ENCODE assay signal across 21 cellular contexts in genomic region chr5:157956271-157956885, GRCh38.
DNase-seq lines count a peak whose midpoint lies in the region; ATAC-seq and TF ChIP-seq lines count a peak whose summit lies in the region.
"Had no signal": no experiment of that assay in that cellular context is flagged by ENCODE, and none has a peak within 500 bp of the region (broad histone marks: within the 10 kb centered on the region; RNA-seq: fewer than 3 reads in every experiment).

No MANE protein-coding gene starts in this region.

- no peaks in the 10 kb centered on the region for H3K9me3 Mint-ChIP-seq in stimulated activated effector memory CD8-positive, alpha-beta T cell treated with anti-CD3 and anti-CD28 coated beads, Interleukin-12 subunit alpha, Interleukin-12 subunit beta, amount 100 ng/mL, for 72 hours
- H3K9me3 Mint-ChIP-seq in mesothelial cell of epicardium: peaks cover 7% of the 10 kb centered on the region
- H3K9me3 Mint-ChIP-seq: activated T-helper 2 cell treated with anti-CD3 and anti-CD28 coated beads, Interferon-gamma antibody, Interleukin-2, Interleukin-4, amounts not matched to agents 10 μg/mL and 5 μg/mL and 100 μg/mL, durations not matched to agents 14 hours and 24 hours and 36 hours; natural killer cell had no signal

- no peak overlapping the region for H3K4me3 Mint-ChIP-seq in stimulated activated effector memory CD8-positive, alpha-beta T cell treated with anti-CD3 and anti-CD28 coated beads, Interleukin-12 subunit alpha, Interleukin-12 subunit beta, amount 100 ng/mL, for 72 hours
- no peak overlapping the region for H3K4me3 Mint-ChIP-seq in mesothelial cell of epicardium
- H3K4me3 Mint-ChIP-seq: natural killer cell, T-helper 17 cell had no signal

- H3K36me3 ChIP-seq in SK-N-SH (replicated peaks in 1 of 2; ENCODE audit: control insufficient read depth in 1 of 2, insufficient read depth in 2 of 2, low read length in 1 of 2): no peaks in the 10 kb centered on the region
- H3K36me3 ChIP-seq: cardiac muscle cell, thyroid gland had no signal

- H3K4me3 ChIP-seq in SK-N-SH (ENCODE audit: low read depth in 2 of 2, low read length in 1 of 2): no peak overlapping the region
- H3K4me3 ChIP-seq: cardiac muscle cell, lung, thyroid gland had no signal

- peaks cover 0 to 6% of the 10 kb centered on the region in 2 experiments; a peak in 2 of 4 replicates for H3K4me1 ChIP-seq in SK-N-SH (ENCODE audit: control insufficient read depth in 1 of 2, insufficient read depth in 2 of 2, low read depth in 1 of 2, low read length in 1 of 2)

- DNase-seq in SK-N-SH (peak; percentile 27), NOMO-1 (lab: John Stamatoyannopoulos, UW; ENCODE audit: unreplicated experiment in 2 of 2) (peak; percentile 36 to 57), foreskin melanocyte (peak; percentile 97), OCI-M2 (lab: John Stamatoyannopoulos, UW; ENCODE audit: unreplicated experiment) (no peak), mesothelial cell of epicardium (ENCODE audit: low spot score in 2 of 2, unreplicated experiment in 2 of 2) (no peak)
- no peak for DNase-seq in stimulated activated effector memory CD8-positive, alpha-beta T cell treated with anti-CD3 and anti-CD28 coated beads, Interleukin-12 subunit alpha, Interleukin-12 subunit beta, amount 100 ng/mL, for 72 hours (ENCODE audit: low spot score in 2 of 2)
- DNase-seq in activated CD8-positive, alpha-beta memory T cell treated with anti-CD3 and anti-CD28 coated beads for 24 hours: no peak
- DNase-seq: DMS79, erythroblast, natural killer cell, NCI-H1417 treated with DMSO at 0.1 percent for 48 hours, NCI-H2227 treated with DMSO at 0.1 percent for 48 hours, SHP77 treated with DMSO at 0.1 percent for 48 hours, small intestine, T-helper 17 cell had no signal

- H3K79me2 ChIP-seq in SK-N-SH (ENCODE audit: insufficient read depth): no peaks in the 10 kb centered on the region

- no peak overlapping the region for H3K27ac ChIP-seq in SK-N-SH (ENCODE audit: low read depth in 2 of 2, low read length in 1 of 2)
- H3K27ac ChIP-seq: C4-2B, cardiac muscle cell, thyroid gland had no signal

- H3K27me3 Mint-ChIP-seq in mesothelial cell of epicardium (ENCODE audit: low read depth): no peaks in the 10 kb centered on the region

- no peaks in the 10 kb centered on the region for H3F3A ChIP-seq in SK-N-SH (replicated peaks; ENCODE audit: insufficient read depth)

- H2AFZ ChIP-seq in SK-N-SH (ENCODE audit: low read depth): no peak overlapping the region

- WGBS in SK-N-SH (ENCODE audit: low lambda C conversion rate): 65% methylated on average over 3 of the region's 3 CpGs

- no peak for TF ChIP-seq RAD21 in SK-N-SH (IDR thresholded peaks at IDR 0.05; ENCODE audit: low read length)

- CTCF ChIA-PET in SK-N-SH (lab: Yijun Ruan, JAX): interaction anchor here (0.6 to 2.4 kb wide), 3 partner anchors 8 to 194 kb away, joined by 3 to 11 read pairs (median 3); no protein-coding TSS in a partner anchor

- H3K36me3 Mint-ChIP-seq in stimulated activated effector memory CD8-positive, alpha-beta T cell treated with anti-CD3 and anti-CD28 coated beads, Interleukin-12 subunit alpha, Interleukin-12 subunit beta, amount 100 ng/mL, for 72 hours: no peaks in the 10 kb centered on the region
- H3K36me3 Mint-ChIP-seq in mesothelial cell of epicardium: no peaks in the 10 kb centered on the region
- H3K36me3 Mint-ChIP-seq: natural killer cell had no signal

- TF ChIP-seq CTCF in SK-N-SH (IDR thresholded peaks at IDR 0.05) (no peak), mesothelial cell of epicardium (IDR thresholded peaks at IDR 0.05; ENCODE audit: unreplicated experiment) (no peak)

- H3K9me3 ChIP-seq in SK-N-SH: no peaks in the 10 kb centered on the region
- H3K9me3 ChIP-seq: thyroid gland had no signal

- POLR2A ChIA-PET in SK-N-SH (lab: Yijun Ruan, JAX): no interaction called here

- H4K20me1 ChIP-seq in SK-N-SH (ENCODE audit: insufficient read depth): no peaks in the 10 kb centered on the region

- TF ChIP-seq EP300 in SK-N-SH (IDR thresholded peaks at IDR 0.05; ENCODE audit: borderline replicate concordance in 1 of 2, low read depth in 1 of 2, low read length in 1 of 2): no peak

- ATAC-seq in SK-N-SH treated with all-trans-retinoic acid at 6 μM for 48 hours: no peak
- ATAC-seq in stimulated activated effector memory CD8-positive, alpha-beta T cell treated with anti-CD3 and anti-CD28 coated beads, Interleukin-12 subunit alpha, Interleukin-12 subunit beta, amount 100 ng/mL, for 72 hours: peak; percentile 85
- ATAC-seq: natural killer cell, T-helper 17 cell had no signal

- no peak overlapping the region for H3K4me2 ChIP-seq in SK-N-SH

- H3K4me1 Mint-ChIP-seq in stimulated activated effector memory CD8-positive, alpha-beta T cell treated with anti-CD3 and anti-CD28 coated beads, Interleukin-12 subunit alpha, Interleukin-12 subunit beta, amount 100 ng/mL, for 72 hours: no peaks in the 10 kb centered on the region
- H3K4me1 Mint-ChIP-seq in mesothelial cell of epicardium: peaks cover 16% of the 10 kb centered on the region

- no peaks in the 10 kb centered on the region for H3K27me3 ChIP-seq in SK-N-SH (ENCODE audit: insufficient read depth)
- H3K27me3 ChIP-seq: cardiac muscle cell, thyroid gland had no signal

- H3K9me2 ChIP-seq in SK-N-SH: no peaks in the 10 kb centered on the region

- no peak overlapping the region for H3K9ac ChIP-seq in SK-N-SH

- no peak overlapping the region for H3K27ac Mint-ChIP-seq in stimulated activated effector memory CD8-positive, alpha-beta T cell treated with anti-CD3 and anti-CD28 coated beads, Interleukin-12 subunit alpha, Interleukin-12 subunit beta, amount 100 ng/mL, for 72 hours
- H3K27ac Mint-ChIP-seq in mesothelial cell of epicardium: no peak overlapping the region
- H3K27ac Mint-ChIP-seq: activated T-helper 2 cell treated with anti-CD3 and anti-CD28 coated beads, Interferon-gamma antibody, Interleukin-2, Interleukin-4, amounts not matched to agents 10 μg/mL and 5 μg/mL and 100 μg/mL, durations not matched to agents 14 hours and 24 hours and 36 hours; natural killer cell; T-helper 17 cell had no signal

TF ChIP-seq in SK-N-SH, 30 proteins besides CTCF, POLR2A, EP300 and RAD21:
- TF ChIP-seq GATA2 (CRISPR knock-in tag; IDR thresholded peaks at IDR 0.05) (peak; percentile 59), NFIC (IDR thresholded peaks at IDR 0.05; ENCODE audit: borderline replicate concordance) (no peak)
- TF ChIP-seq, protein P1, sequence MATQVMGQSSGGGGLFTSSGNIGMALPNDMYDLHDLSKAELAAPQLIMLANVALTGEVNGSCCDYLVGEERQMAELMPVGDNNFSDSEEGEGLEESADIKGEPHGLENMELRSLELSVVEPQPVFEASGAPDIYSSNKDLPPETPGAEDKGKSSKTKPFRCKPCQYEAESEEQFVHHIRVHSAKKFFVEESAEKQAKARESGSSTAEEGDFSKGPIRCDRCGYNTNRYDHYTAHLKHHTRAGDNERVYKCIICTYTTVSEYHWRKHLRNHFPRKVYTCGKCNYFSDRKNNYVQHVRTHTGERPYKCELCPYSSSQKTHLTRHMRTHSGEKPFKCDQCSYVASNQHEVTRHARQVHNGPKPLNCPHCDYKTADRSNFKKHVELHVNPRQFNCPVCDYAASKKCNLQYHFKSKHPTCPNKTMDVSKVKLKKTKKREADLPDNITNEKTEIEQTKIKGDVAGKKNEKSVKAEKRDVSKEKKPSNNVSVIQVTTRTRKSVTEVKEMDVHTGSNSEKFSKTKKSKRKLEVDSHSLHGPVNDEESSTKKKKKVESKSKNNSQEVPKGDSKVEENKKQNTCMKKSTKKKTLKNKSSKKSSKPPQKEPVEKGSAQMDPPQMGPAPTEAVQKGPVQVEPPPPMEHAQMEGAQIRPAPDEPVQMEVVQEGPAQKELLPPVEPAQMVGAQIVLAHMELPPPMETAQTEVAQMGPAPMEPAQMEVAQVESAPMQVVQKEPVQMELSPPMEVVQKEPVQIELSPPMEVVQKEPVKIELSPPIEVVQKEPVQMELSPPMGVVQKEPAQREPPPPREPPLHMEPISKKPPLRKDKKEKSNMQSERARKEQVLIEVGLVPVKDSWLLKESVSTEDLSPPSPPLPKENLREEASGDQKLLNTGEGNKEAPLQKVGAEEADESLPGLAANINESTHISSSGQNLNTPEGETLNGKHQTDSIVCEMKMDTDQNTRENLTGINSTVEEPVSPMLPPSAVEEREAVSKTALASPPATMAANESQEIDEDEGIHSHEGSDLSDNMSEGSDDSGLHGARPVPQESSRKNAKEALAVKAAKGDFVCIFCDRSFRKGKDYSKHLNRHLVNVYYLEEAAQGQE (IDR thresholded peaks at IDR 0.05; ENCODE audit: low read depth, low read length): no peak

TF ChIP-seq in SK-N-SH treated with all-trans-retinoic acid at 6 μM for 48 hours, 23 proteins besides CTCF, POLR2A, EP300 and RAD21:
- TF ChIP-seq, protein P2, sequence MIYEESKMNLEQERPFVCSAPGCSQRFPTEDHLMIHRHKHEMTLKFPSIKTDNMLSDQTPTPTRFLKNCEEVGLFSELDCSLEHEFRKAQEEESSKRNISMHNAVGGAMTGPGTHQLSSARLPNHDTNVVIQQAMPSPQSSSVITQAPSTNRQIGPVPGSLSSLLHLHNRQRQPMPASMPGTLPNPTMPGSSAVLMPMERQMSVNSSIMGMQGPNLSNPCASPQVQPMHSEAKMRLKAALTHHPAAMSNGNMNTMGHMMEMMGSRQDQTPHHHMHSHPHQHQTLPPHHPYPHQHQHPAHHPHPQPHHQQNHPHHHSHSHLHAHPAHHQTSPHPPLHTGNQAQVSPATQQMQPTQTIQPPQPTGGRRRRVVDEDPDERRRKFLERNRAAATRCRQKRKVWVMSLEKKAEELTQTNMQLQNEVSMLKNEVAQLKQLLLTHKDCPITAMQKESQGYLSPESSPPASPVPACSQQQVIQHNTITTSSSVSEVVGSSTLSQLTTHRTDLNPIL (CRISPR knock-in tag; IDR thresholded peaks at IDR 0.05; ENCODE audit: low read depth): no peak
- no peak for TF ChIP-seq GLIS3 (CRISPR knock-in tag; IDR thresholded peaks at IDR 0.05)

Comparison
In these comparisons a context has a peak if more than half of its experiments do, and no peak if none do; other contexts are left out.
1. DNase-seq: peak in SK-N-SH (single experiment), NOMO-1 (2 of 2) and foreskin melanocyte (single experiment); none in stimulated activated effector memory CD8-positive, alpha-beta T cell treated with anti-CD3 and anti-CD28 coated beads, Interleukin-12 subunit alpha, Interleukin-12 subunit beta, amount 100 ng/mL, for 72 hours (0 of 2), activated CD8-positive, alpha-beta memory T cell treated with anti-CD3 and anti-CD28 coated beads for 24 hours (single experiment), OCI-M2 (single experiment) and mesothelial cell of epicardium (0 of 2).